25 cellular contexts compared by ENCODE assay signal in the genomic region with DNA sequence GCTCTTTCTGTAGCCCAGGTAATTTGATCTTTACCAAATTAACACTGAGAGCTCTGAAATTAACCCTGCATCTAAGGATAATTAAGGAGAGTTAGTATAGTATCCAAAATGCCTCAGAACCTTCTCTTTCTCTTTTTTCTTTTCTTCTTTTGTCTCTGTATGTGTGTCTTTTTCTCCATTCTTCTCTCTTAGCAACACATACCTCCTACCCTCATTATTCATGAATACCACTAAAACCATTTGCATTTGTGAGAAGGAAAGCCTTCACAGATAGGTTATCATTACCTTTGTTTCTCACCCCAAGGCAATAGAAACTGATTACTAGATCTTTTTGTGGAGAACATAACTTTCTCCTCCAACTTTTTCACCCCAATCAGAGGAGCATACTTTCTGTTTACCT.
"Had no signal": no experiment of that assay in that cellular context is flagged by ENCODE, and none has a peak within 500 bp of the region (broad histone marks: within the 10 kb centered on the region; RNA-seq: fewer than 3 reads in every experiment).

No MANE protein-coding gene starts in this region.

- H3K9me3 ChIP-seq: gastrocnemius medialis, left lung, lower lobe of right lung, psoas muscle, tibial artery, upper lobe of left lung, uterus had no signal

- H3K27me3 ChIP-seq: dorsolateral prefrontal cortex, gastrocnemius medialis, heart right ventricle, left lung, spleen, tibial artery, upper lobe of left lung, uterus had no signal

- H3K36me3 Mint-ChIP-seq: memory B cell; stimulated activated memory B cell treated with anti-CD40 and anti-IgM and Interleukin-4, amounts not matched to agents 10 μg/mL and 1 μg/mL and 100 μg/mL, for 72 hours had no signal

- H3K4me3 ChIP-seq: dorsolateral prefrontal cortex, gastrocnemius medialis, heart right ventricle, left lung, lower lobe of right lung, psoas muscle, spleen, tibial artery, upper lobe of left lung, uterus had no signal

- DNase-seq: cortex of kidney; dorsolateral prefrontal cortex; effector memory CD4-positive, alpha-beta T cell; gastrocnemius medialis; heart right ventricle; hypothalamus; immature natural killer cell; left lung; lower lobe of right lung; midbrain; psoas muscle; spleen; stimulated activated CD4-positive, alpha-beta T cell treated with anti-CD3 and anti-CD28 coated beads, Interleukin-15, amount 100 ng/mL, for 24 hours; stimulated activated CD4-positive, alpha-beta T cell treated with anti-CD3 and anti-CD28 coated beads, Interleukin-1b, Interleukin-23, amount 100 ng/mL, for 48 hours; stimulated activated CD4-positive, alpha-beta T cell treated with anti-CD3 and anti-CD28 coated beads, Interleukin-4, amount 100 ng/mL, for 24 hours; tibial artery; upper lobe of left lung; uterus had no signal

- H3K4me1 ChIP-seq: gastrocnemius medialis, heart right ventricle, left lung, lower lobe of right lung, parathyroid adenoma, psoas muscle, spleen, tibial artery, upper lobe of left lung, uterus had no signal

- H3K36me3 ChIP-seq: gastrocnemius medialis, heart right ventricle, left lung, lower lobe of right lung, spleen, tibial artery, upper lobe of left lung, uterus had no signal

- H3K9ac ChIP-seq: parathyroid adenoma had no signal

- H3K27ac ChIP-seq: dorsolateral prefrontal cortex, gastrocnemius medialis, heart right ventricle, left lung, lower lobe of right lung, parathyroid adenoma, psoas muscle, spleen, tibial artery, upper lobe of left lung, uterus had no signal

- H3K4me1 Mint-ChIP-seq: immature natural killer cell; memory B cell; nephron; stimulated activated memory B cell treated with anti-CD40 and anti-IgM and Interleukin-4, amounts not matched to agents 10 μg/mL and 1 μg/mL and 100 μg/mL, for 72 hours had no signal

- H3K27me3 Mint-ChIP-seq: memory B cell; stimulated activated memory B cell treated with anti-CD40 and anti-IgM and Interleukin-4, amounts not matched to agents 10 μg/mL and 1 μg/mL and 100 μg/mL, for 72 hours; stimulated activated naive CD8-positive, alpha-beta T cell treated with anti-CD3 and anti-CD28 coated beads, Interleukin-15, Interleukin-2, amounts not matched to agents 100 ng/mL and 50 ng/mL, for 24 hours had no signal

- ATAC-seq: esophagus mucosa; gastrocnemius medialis; heart right ventricle; left lung; lower lobe of right lung; psoas muscle; sciatic nerve; stimulated activated memory B cell treated with anti-CD40 and anti-IgM and Interleukin-4, amounts not matched to agents 10 μg/mL and 1 μg/mL and 100 μg/mL, for 72 hours had no signal

- H3K9me3 Mint-ChIP-seq: nephron had no signal

- H3K4me3 Mint-ChIP-seq: immature natural killer cell; memory B cell; nephron; stimulated activated memory B cell treated with anti-CD40 and anti-IgM and Interleukin-4, amounts not matched to agents 10 μg/mL and 1 μg/mL and 100 μg/mL, for 72 hours; stimulated activated naive CD8-positive, alpha-beta T cell treated with anti-CD3 and anti-CD28 coated beads, Interleukin-15, Interleukin-2, amounts not matched to agents 100 ng/mL and 50 ng/mL, for 24 hours had no signal

- H3K27ac Mint-ChIP-seq: immature natural killer cell; memory B cell; nephron; stimulated activated memory B cell treated with anti-CD40 and anti-IgM and Interleukin-4, amounts not matched to agents 10 μg/mL and 1 μg/mL and 100 μg/mL, for 72 hours; stimulated activated naive CD8-positive, alpha-beta T cell treated with anti-CD3 and anti-CD28 coated beads, Interleukin-15, Interleukin-2, amounts not matched to agents 100 ng/mL and 50 ng/mL, for 24 hours had no signal

- H3K79me2 ChIP-seq: parathyroid adenoma had no signal

- H2AFZ ChIP-seq: parathyroid adenoma had no signal
